26 cellular contexts compared by ENCODE assay signal in the genomic region with DNA sequence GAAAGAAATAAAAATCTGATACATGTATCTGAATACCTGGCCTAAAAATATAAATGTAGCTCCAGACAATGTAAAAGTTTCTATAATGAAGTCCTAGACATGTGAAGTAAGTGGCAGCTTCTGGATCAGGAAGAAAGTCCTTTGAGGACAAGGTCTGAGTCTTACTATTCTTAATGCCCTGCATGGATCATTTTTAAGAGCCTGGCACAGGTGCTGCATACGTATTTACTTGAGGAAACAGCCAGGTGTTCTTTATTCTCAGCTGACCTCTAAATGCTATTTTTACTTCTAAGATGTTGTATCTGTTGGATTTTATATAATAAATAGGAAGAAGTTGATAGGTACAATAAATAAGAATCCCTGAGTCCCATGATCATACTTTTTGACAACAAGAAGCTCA.
"Had no signal": no experiment of that assay in that cellular context is flagged by ENCODE, and none has a peak within 500 bp of the region (broad histone marks: within the 10 kb centered on the region; RNA-seq: fewer than 3 reads in every experiment).

No MANE protein-coding gene starts in this region.

- H3K27me3 ChIP-seq: esophagus squamous epithelium, gastrocnemius medialis, heart right ventricle, left lung had no signal

- H3K4me3 ChIP-seq: esophagus squamous epithelium, gastrocnemius medialis, heart right ventricle, left lung, lower lobe of right lung, mucosa of descending colon had no signal

- H3K4me1 ChIP-seq: esophagus squamous epithelium, gastrocnemius medialis, heart right ventricle, left lung, lower lobe of right lung had no signal

- DNase-seq: cortex of kidney; effector CD8-positive, alpha-beta T cell; effector memory CD8-positive, alpha-beta T cell; endodermal cell; erythroblast; esophagus squamous epithelium; foreskin fibroblast; foreskin melanocyte; gastrocnemius medialis; glutamatergic neuron; head of caudate nucleus; heart right ventricle; hippocampal formation; left cardiac atrium; left lung; left ventricle myocardium superior; lower lobe of right lung; mesenchymal stem cell; mucosa of descending colon; naive B cell; naive thymus-derived CD8-positive, alpha-beta T cell had no signal

- H3K27ac ChIP-seq: epithelial cell of prostate, esophagus squamous epithelium, gastrocnemius medialis, heart right ventricle, left lung, lower lobe of right lung had no signal

- ATAC-seq: effector memory CD8-positive, alpha-beta T cell; esophagus mucosa; gastrocnemius medialis; heart right ventricle; left cardiac atrium; left lung; left ventricle myocardium superior; lower lobe of right lung; mucosa of descending colon; naive thymus-derived CD8-positive, alpha-beta T cell had no signal

- FAIRE-seq: endometrium, islet of Langerhans, keratinocyte had no signal

- H3K36me3 ChIP-seq: esophagus squamous epithelium, gastrocnemius medialis, heart right ventricle, left lung, lower lobe of right lung had no signal

- H3K9me3 ChIP-seq: esophagus squamous epithelium, gastrocnemius medialis, heart right ventricle, left lung, lower lobe of right lung, mucosa of descending colon had no signal
